In the genomic region with DNA sequence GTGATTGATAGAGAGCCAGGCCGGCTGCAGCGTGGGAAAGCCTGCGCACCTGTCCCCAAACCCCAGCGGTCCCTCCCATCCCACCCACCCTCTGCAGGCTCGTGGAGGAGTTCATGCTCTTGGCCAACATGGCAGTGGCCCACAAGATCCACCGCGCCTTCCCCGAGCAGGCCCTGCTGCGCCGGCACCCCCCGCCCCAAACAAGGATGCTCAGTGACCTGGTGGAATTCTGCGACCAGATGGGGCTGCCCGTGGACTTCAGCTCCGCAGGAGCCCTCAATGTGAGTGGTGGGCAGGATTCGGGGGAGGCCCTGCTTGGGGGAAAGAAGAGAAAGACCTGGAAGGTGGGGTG, we compare ENCODE assay signal across 31 cellular contexts. TPM values are rescaled to one million over a fixed set of nuclear protein-coding genes. Genes with fewer than 3 reads are reported as not detected.
"Had no signal": no experiment of that assay in that cellular context is flagged by ENCODE, and none has a peak within 500 bp of the region (broad histone marks: within the 10 kb centered on the region; RNA-seq: fewer than 3 reads in every experiment).

No MANE protein-coding gene starts in this region.

- H3K27me3 Mint-ChIP-seq: progenitor cell of endocrine pancreas; stimulated activated naive CD8-positive, alpha-beta T cell treated with anti-CD3 and anti-CD28 coated beads, Interleukin-15, amount 100 ng/mL, for 72 hours had no signal

- H3K27me3 ChIP-seq: ascending aorta, brain microvascular endothelial cell, foreskin keratinocyte, hepatocyte, tibial nerve, uterus had no signal

- H3K4me3 ChIP-seq: ascending aorta, hepatocyte, mucosa of descending colon, tibial nerve, uterus had no signal

- H2AFZ ChIP-seq: hepatocyte had no signal

- H3K36me3 Mint-ChIP-seq: activated naive CD4-positive, alpha-beta T cell treated with anti-CD3 and anti-CD28 coated beads, Interleukin-2, amount 50 U/mL, for 72 hours; immature natural killer cell had no signal

- H3K36me3 ChIP-seq: brain microvascular endothelial cell, uterus had no signal

- H3K4me2 ChIP-seq: hepatocyte had no signal

- DNase-seq: activated CD4-positive, alpha-beta T cell treated with anti-CD3 and anti-CD28 coated beads for 4 hours; activated CD4-positive, alpha-beta T cell treated with anti-CD3 and anti-CD28 coated beads, Interleukin-2, amount 50 U/mL, for 48 hours; activated CD4-positive, CD25-positive, alpha-beta regulatory T cell; activated effector memory CD4-positive, alpha-beta T cell treated with Interleukin-2 at 50 U/mL for 16 hours; activated T-cell treated with anti-CD3 and anti-CD28 coated beads, Interleukin-2, amount 50 U/mL, for 72 hours; brain microvascular endothelial cell; central memory CD4-positive, alpha-beta T cell; effector memory CD4-positive, alpha-beta T cell; foreskin keratinocyte; immature natural killer cell; kidney glomerular epithelial cell; mesenchymal stem cell; retina; stimulated activated CD4-positive, alpha-beta T cell treated with anti-CD3 and anti-CD28 coated beads, Interleukin-12 subunit alpha, Interleukin-12 subunit beta, amount 100 ng/mL, for 4 hours; stimulated activated CD4-positive, alpha-beta T cell treated with anti-CD3 and anti-CD28 coated beads, Interleukin-4, amount 100 ng/mL, for 4 hours; stimulated activated naive CD8-positive, alpha-beta T cell treated with anti-CD3 and anti-CD28 coated beads, Interleukin-15, amount 100 ng/mL, for 72 hours; uterus had no signal

- H3K9me3 ChIP-seq: ascending aorta, mucosa of descending colon, tibial nerve, uterus had no signal

- H3K9me3 Mint-ChIP-seq: activated naive CD4-positive, alpha-beta T cell treated with anti-CD3 and anti-CD28 coated beads, Interleukin-2, amount 50 U/mL, for 72 hours; activated T-cell treated with anti-CD3 and anti-CD28 coated beads, Interleukin-2, amount 50 U/mL, for 72 hours; immature natural killer cell; stimulated activated naive CD8-positive, alpha-beta T cell treated with anti-CD3 and anti-CD28 coated beads, Interleukin-15, amount 100 ng/mL, for 72 hours; T-helper 1 cell treated with Interleukin-12 subunit alpha and Interleukin-12 subunit beta and Interleukin-4 antibody, amounts not matched to agents 30 μg/mL and 1 μg/mL, for 36 hours had no signal

- H3K4me1 ChIP-seq: ascending aorta, foreskin keratinocyte, uterus had no signal

- H3K4me3 Mint-ChIP-seq: activated T-cell treated with anti-CD3 and anti-CD28 coated beads, Interleukin-2, amount 50 U/mL, for 72 hours; immature natural killer cell; stimulated activated naive CD8-positive, alpha-beta T cell treated with anti-CD3 and anti-CD28 coated beads, Interleukin-15, amount 100 ng/mL, for 72 hours; T-helper 1 cell treated with Interleukin-12 subunit alpha and Interleukin-12 subunit beta and Interleukin-4 antibody, amounts not matched to agents 30 μg/mL and 1 μg/mL, for 36 hours had no signal

- ATAC-seq: activated naive CD4-positive, alpha-beta T cell treated with anti-CD3 and anti-CD28 coated beads, Interleukin-2, amount 50 U/mL, for 72 hours; activated T-cell treated with anti-CD3 and anti-CD28 coated beads, Interleukin-2, amount 50 U/mL, for 72 hours; foreskin keratinocyte; mucosa of descending colon; stimulated activated naive CD8-positive, alpha-beta T cell treated with anti-CD3 and anti-CD28 coated beads, Interleukin-15, amount 100 ng/mL, for 72 hours had no signal

- H3K27ac ChIP-seq: ascending aorta, brain microvascular endothelial cell, foreskin keratinocyte, hepatocyte, tibial nerve, uterus had no signal

- H3K27ac Mint-ChIP-seq: activated naive CD4-positive, alpha-beta T cell treated with anti-CD3 and anti-CD28 coated beads, Interleukin-2, amount 50 U/mL, for 72 hours; activated T-cell treated with anti-CD3 and anti-CD28 coated beads, Interleukin-2, amount 50 U/mL, for 72 hours; progenitor cell of endocrine pancreas; T-helper 1 cell treated with Interleukin-12 subunit alpha and Interleukin-12 subunit beta and Interleukin-4 antibody, amounts not matched to agents 30 μg/mL and 1 μg/mL, for 36 hours had no signal

RNA-seq across cellular contexts. Expression of gene ALPP, which starts 48.9 kb away (rescaled TPM):
- total RNA-seq: activated T-cell treated with anti-CD3 and anti-CD28 coated beads, Interleukin-2, amount 50 U/mL, for 72 hours; ascending aorta; dermis microvascular lymphatic vessel endothelial cell; foreskin keratinocyte; glomerular endothelial cell; lower leg skin; osteoblast; progenitor cell of endocrine pancreas; tibial nerve had no signal
- polyA plus RNA-seq: adipose tissue, esophagus, foreskin keratinocyte, immature natural killer cell, neural cell had no signal
